In the genomic region with DNA sequence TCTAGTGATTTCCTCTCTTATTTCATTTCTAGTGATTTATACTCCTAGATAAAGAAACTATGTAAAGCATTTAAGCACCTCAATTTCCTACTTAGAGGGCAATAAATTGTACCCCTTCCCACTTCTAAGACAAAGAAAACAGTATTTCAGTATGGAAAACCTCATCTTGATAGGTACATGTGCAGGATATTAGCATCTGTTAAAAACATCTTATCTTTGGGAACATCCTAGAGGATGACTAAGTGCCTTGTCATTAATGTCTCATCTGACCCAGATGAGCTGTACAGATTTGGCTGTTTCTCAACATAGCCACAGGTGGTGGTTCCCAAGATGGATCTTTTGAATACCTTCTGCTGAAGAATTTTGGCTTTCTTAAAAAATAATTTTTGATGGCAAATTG, we compare ENCODE assay signal across 17 cellular contexts. TPM values are rescaled to one million over a fixed set of nuclear protein-coding genes. Genes with fewer than 3 reads are reported as not detected.
DNase-seq lines count a peak whose midpoint lies in the region; ATAC-seq and TF ChIP-seq lines count a peak whose summit lies in the region.
"Had no signal": no experiment of that assay in that cellular context is flagged by ENCODE, and none has a peak within 500 bp of the region (broad histone marks: within the 10 kb centered on the region; RNA-seq: fewer than 3 reads in every experiment).

No MANE protein-coding gene starts in this region.

- no peak overlapping the region for H3K4me3 ChIP-seq in astrocyte of the cerebellum (ENCODE audit: low read depth, low read length)
- no peak overlapping the region for H3K4me3 ChIP-seq in naive thymus-derived CD4-positive, alpha-beta T cell (ENCODE audit: low read length)
- H3K4me3 ChIP-seq: spleen had no signal

- DNase-seq in activated CD4-positive, alpha-beta T cell treated with anti-CD3 and anti-CD28 coated beads for 36 hours = no peak
- DNase-seq in activated CD4-positive, alpha-beta T cell treated with anti-CD3 and anti-CD28 coated beads for 4 hours = no peak
- peak; percentile 40 for DNase-seq in astrocyte of the cerebellum (ENCODE audit: low read depth)
- peak; percentile 48 for DNase-seq in glomerular visceral epithelial cell (ENCODE audit: extremely low spot score)
- DNase-seq in left cardiac atrium = no peak
- no peak for DNase-seq in naive thymus-derived CD4-positive, alpha-beta T cell
- DNase-seq: activated CD8-positive, alpha-beta T cell treated with anti-CD3 and anti-CD28 coated beads for 36 hours; Calu3; central memory CD4-positive, alpha-beta T cell; NCI-H146; occipital lobe; SHP77; spleen had no signal

- no peak for TF ChIP-seq CTCF in astrocyte of the cerebellum (IDR thresholded peaks at IDR 0.05; ENCODE audit: low read depth, low read length, missing control alignments)

- in situ Hi-C loops in astrocyte of the cerebellum (cut with HindIII; ENCODE audit: low sequenced_read_pairs) = no loop called here

- no peaks in the 10 kb centered on the region for H3K4me1 ChIP-seq in naive thymus-derived CD4-positive, alpha-beta T cell (ENCODE audit: control insufficient read depth in 2 of 2, insufficient read depth in 2 of 2, low read length in 2 of 2)

- H3K27me3 ChIP-seq in naive thymus-derived CD4-positive, alpha-beta T cell (ENCODE audit: control insufficient read depth in 2 of 2, insufficient read depth in 2 of 2, low read length in 2 of 2) = peaks cover 0 to 4% of the 10 kb centered on the region in 2 donors

- intact Hi-C loops in activated CD4-positive, alpha-beta T cell treated with anti-CD3 and anti-CD28 coated beads for 36 hours (cut with DNase I, micrococcal nuclease) = no loop called here
- intact Hi-C loops in left cardiac atrium (cut with DNase I) = no loop called here
- intact Hi-C loops in naive thymus-derived CD4-positive, alpha-beta T cell (cut with micrococcal nuclease) = no loop called here

- no peaks in the 10 kb centered on the region for H3K9me3 Mint-ChIP-seq in activated CD4-positive, alpha-beta T cell treated with anti-CD3 and anti-CD28 coated beads for 36 hours (ENCODE audit: low read depth)
- no peaks in the 10 kb centered on the region for H3K9me3 Mint-ChIP-seq in naive thymus-derived CD4-positive, alpha-beta T cell
- H3K9me3 Mint-ChIP-seq: activated CD8-positive, alpha-beta T cell treated with anti-CD3 and anti-CD28 coated beads for 36 hours; IgD-negative memory B cell had no signal

- H3K27ac Mint-ChIP-seq in activated CD4-positive, alpha-beta T cell treated with anti-CD3 and anti-CD28 coated beads for 36 hours = no peak overlapping the region
- H3K27ac Mint-ChIP-seq in naive thymus-derived CD4-positive, alpha-beta T cell = no peak overlapping the region
- H3K27ac Mint-ChIP-seq: activated CD8-positive, alpha-beta T cell treated with anti-CD3 and anti-CD28 coated beads for 36 hours; IgD-negative memory B cell had no signal

- ATAC-seq in activated CD4-positive, alpha-beta T cell treated with anti-CD3 and anti-CD28 coated beads for 36 hours = peak; percentile 33
- ATAC-seq in GM19035 (IDR thresholded peaks at IDR 0.05; ENCODE audit: unreplicated experiment) (no peak), GM21825 (IDR thresholded peaks at IDR 0.05; ENCODE audit: unreplicated experiment) (no peak), left cardiac atrium (no peak)
- no peak for ATAC-seq in naive thymus-derived CD4-positive, alpha-beta T cell
- ATAC-seq: activated CD8-positive, alpha-beta T cell treated with anti-CD3 and anti-CD28 coated beads for 36 hours; esophagus mucosa had no signal

- peaks cover 29% of the 10 kb centered on the region for H3K27me3 Mint-ChIP-seq in activated CD4-positive, alpha-beta T cell treated with anti-CD3 and anti-CD28 coated beads for 36 hours
- H3K27me3 Mint-ChIP-seq in naive thymus-derived CD4-positive, alpha-beta T cell = peaks cover 45 to 62% (median 56%) of the 10 kb centered on the region in 5 donors

- no peak overlapping the region for H3K4me3 Mint-ChIP-seq in activated CD4-positive, alpha-beta T cell treated with anti-CD3 and anti-CD28 coated beads for 36 hours
- H3K4me3 Mint-ChIP-seq in naive thymus-derived CD4-positive, alpha-beta T cell = no peak overlapping the region
- H3K4me3 Mint-ChIP-seq: activated CD8-positive, alpha-beta T cell treated with anti-CD3 and anti-CD28 coated beads for 36 hours; IgD-negative memory B cell had no signal

- H3K9me3 ChIP-seq in naive thymus-derived CD4-positive, alpha-beta T cell (ENCODE audit: control insufficient read depth in 2 of 3, low read length in 3 of 3) = no peaks in the 10 kb centered on the region
- H3K9me3 ChIP-seq: spleen had no signal

- H3K27ac ChIP-seq in naive thymus-derived CD4-positive, alpha-beta T cell (ENCODE audit: low read depth, low read length) = no peak overlapping the region
- H3K27ac ChIP-seq: spleen had no signal

- CTCF ChIA-PET in activated CD4-positive, alpha-beta T cell treated with anti-CD3 and anti-CD28 coated beads for 36 hours (lab: Charles Lee) = no interaction called here
- CTCF ChIA-PET in naive thymus-derived CD4-positive, alpha-beta T cell (lab: Charles Lee) = no interaction called here

- H3K36me3 ChIP-seq in naive thymus-derived CD4-positive, alpha-beta T cell (ENCODE audit: control insufficient read depth in 2 of 3, insufficient read depth in 3 of 3, low read length in 3 of 3) = no peaks in the 10 kb centered on the region
- H3K36me3 ChIP-seq: spleen had no signal

- H3K36me3 Mint-ChIP-seq in activated CD4-positive, alpha-beta T cell treated with anti-CD3 and anti-CD28 coated beads for 36 hours (ENCODE audit: low read depth) = no peaks in the 10 kb centered on the region
- no peaks in the 10 kb centered on the region for H3K36me3 Mint-ChIP-seq in naive thymus-derived CD4-positive, alpha-beta T cell
- H3K36me3 Mint-ChIP-seq: IgD-negative memory B cell had no signal

- no peaks in the 10 kb centered on the region for H3K4me1 Mint-ChIP-seq in activated CD4-positive, alpha-beta T cell treated with anti-CD3 and anti-CD28 coated beads for 36 hours
- peaks cover 0 to 3% (median 2%) of the 10 kb centered on the region in 7 donors for H3K4me1 Mint-ChIP-seq in naive thymus-derived CD4-positive, alpha-beta T cell
- H3K4me1 Mint-ChIP-seq: IgD-negative memory B cell had no signal

- POLR2A ChIA-PET in activated CD4-positive, alpha-beta T cell treated with anti-CD3 and anti-CD28 coated beads for 36 hours (lab: Charles Lee) = no interaction called here
- POLR2A ChIA-PET in naive thymus-derived CD4-positive, alpha-beta T cell (lab: Charles Lee) = no interaction called here

RNA-seq across cellular contexts. Expression of a gene that starts 5.7 kb away (rescaled TPM):
- not detected for total RNA-seq in activated CD4-positive, alpha-beta T cell treated with anti-CD3 and anti-CD28 coated beads for 36 hours
- 1 to 10 TPM; 1.1 to 1.2 TPM for total RNA-seq in left cardiac atrium
- total RNA-seq in naive thymus-derived CD4-positive, alpha-beta T cell = not detected
- polyA plus RNA-seq in naive thymus-derived CD4-positive, alpha-beta T cell = not detected
- total RNA-seq: activated CD8-positive, alpha-beta T cell treated with anti-CD3 and anti-CD28 coated beads for 36 hours had no signal
- polyA plus RNA-seq: IgD-negative memory B cell had no signal

Comparison
In these comparisons a context has a peak if more than half of its experiments do, and no peak if none do; other contexts are left out.
1. DNase-seq: peak in astrocyte of the cerebellum (single experiment) and glomerular visceral epithelial cell (single experiment); none in activated CD4-positive, alpha-beta T cell treated with anti-CD3 and anti-CD28 coated beads for 36 hours (single experiment), activated CD4-positive, alpha-beta T cell treated with anti-CD3 and anti-CD28 coated beads for 4 hours (0 of 2), left cardiac atrium (single experiment) and naive thymus-derived CD4-positive, alpha-beta T cell (0 of 9).